16 cellular contexts compared by ENCODE assay signal in the genomic region with DNA sequence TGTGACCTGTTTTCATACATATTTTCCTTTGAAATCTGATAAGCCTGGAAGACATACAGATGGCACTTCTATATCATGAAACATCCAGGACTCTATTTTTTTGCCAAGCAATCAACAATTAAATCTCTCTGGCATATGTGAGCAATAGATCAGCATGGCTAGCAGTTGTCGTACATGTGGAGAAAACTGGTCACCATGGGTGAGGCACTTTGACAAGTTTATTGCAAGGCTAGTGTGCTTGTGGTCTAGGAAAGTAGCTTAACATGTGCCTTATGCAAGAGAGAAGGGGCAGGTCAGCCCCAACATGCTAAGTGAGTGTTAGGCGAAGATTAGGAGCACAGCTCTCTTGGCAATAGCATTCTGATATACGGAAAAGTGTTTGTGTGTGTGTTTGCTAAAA. TPM values are rescaled to one million over a fixed set of nuclear protein-coding genes. Genes with fewer than 3 reads are reported as not detected.
DNase-seq lines count a peak whose midpoint lies in the region; ATAC-seq and TF ChIP-seq lines count a peak whose summit lies in the region.
"Had no signal": no experiment of that assay in that cellular context is flagged by ENCODE, and none has a peak within 500 bp of the region (broad histone marks: within the 10 kb centered on the region; RNA-seq: fewer than 3 reads in every experiment).

No MANE protein-coding gene starts in this region.

- CTCF ChIA-PET in SK-N-SH (lab: Yijun Ruan, JAX): interaction anchor here (2.0 kb wide), 1 partner anchor 12 kb away, joined by 7 read pairs; no protein-coding TSS in a partner anchor

- no peaks in the 10 kb centered on the region for H4K20me1 ChIP-seq in DND-41 (ENCODE audit: insufficient read depth, low read length)
- peaks cover 50% of the 10 kb centered on the region; the same call in 1 of the 2 replicates for H4K20me1 ChIP-seq in SK-N-SH (ENCODE audit: insufficient read depth)

- peaks cover 64% of the 10 kb centered on the region for H3F3A ChIP-seq in SK-N-SH (replicated peaks; ENCODE audit: insufficient read depth)

- intact Hi-C loops in lower leg skin (cut with DNase I; ENCODE audit: low total_unique reads): no loop called here

- no peak for ATAC-seq in DND-41 (ENCODE audit: insufficient read depth, low read depth)
- ATAC-seq: activated CD8-positive, alpha-beta T cell treated with anti-CD3 and anti-CD28 coated beads for 36 hours; mucosa of descending colon had no signal

- TF ChIP-seq POLR2A in lower leg skin (IDR thresholded peaks at IDR 0.05): no peak

- H3K4me1 ChIP-seq in DND-41 (ENCODE audit: insufficient read depth, low read length): peaks cover 5% of the 10 kb centered on the region; the same call in 1 of the 2 replicates
- peaks cover 4 to 54% of the 10 kb centered on the region in 2 experiments; a peak in 3 of 4 replicates for H3K4me1 ChIP-seq in SK-N-SH (ENCODE audit: control insufficient read depth in 1 of 2, insufficient read depth in 2 of 2, low read depth in 1 of 2, low read length in 1 of 2)

- H3K27me3 ChIP-seq in DND-41 (ENCODE audit: insufficient read depth, low read length, poor library complexity) (no peaks in the 10 kb centered on the region), SK-N-SH (ENCODE audit: insufficient read depth) (no peaks in the 10 kb centered on the region)

- TF ChIP-seq RAD21 in SK-N-SH (IDR thresholded peaks at IDR 0.05; ENCODE audit: low read length): no peak

- no peak overlapping the region for H3K4me2 ChIP-seq in DND-41 (ENCODE audit: insufficient read depth, low read length)
- peak overlapping the region; percentile 21 for H3K4me2 ChIP-seq in SK-N-SH

- no peaks in the 10 kb centered on the region for H3K9me2 ChIP-seq in SK-N-SH

- H3K36me3 ChIP-seq in DND-41 (ENCODE audit: insufficient read depth, low read length): no peaks in the 10 kb centered on the region
- H3K36me3 ChIP-seq in SK-N-SH (replicated peaks in 1 of 2; ENCODE audit: control insufficient read depth in 1 of 2, insufficient read depth in 2 of 2, low read length in 1 of 2): peaks cover 29 to 74% of the 10 kb centered on the region in 2 experiments

- H3K27ac ChIP-seq in DND-41 (ENCODE audit: low read length) (no peak overlapping the region), SK-N-SH (ENCODE audit: low read depth in 2 of 2, low read length in 1 of 2) (peak overlapping the region; percentile 91 to 99)

- H3K9me3 ChIP-seq in DND-41 (ENCODE audit: insufficient read depth, low read length, severe bottlenecking) (no peaks in the 10 kb centered on the region), SK-N-SH (no peaks in the 10 kb centered on the region)
- H3K9me3 ChIP-seq: mucosa of descending colon had no signal

- H3K4me3 ChIP-seq in DND-41 (ENCODE audit: low read depth in 1 of 2, low read length in 2 of 2): no peak overlapping the region
- H3K4me3 ChIP-seq in SK-N-SH (ENCODE audit: low read depth in 2 of 2, low read length in 1 of 2): no peak overlapping the region
- peak overlapping the region; percentile 15 for H3K4me3 ChIP-seq in fibroblast of the aortic adventitia (ENCODE audit: low read depth, low read length)
- no peak overlapping the region for H3K4me3 ChIP-seq in lower leg skin (ENCODE audit: low read depth, poor library complexity, severe bottlenecking)
- H3K4me3 ChIP-seq: mucosa of descending colon had no signal

- POLR2A ChIA-PET in SK-N-SH (lab: Yijun Ruan, JAX): no interaction called here

- H2AFZ ChIP-seq in DND-41 (ENCODE audit: low read depth, low read length) (peak overlapping the region; percentile 20; the same call in 1 of the 2 replicates), SK-N-SH (ENCODE audit: low read depth) (no peak overlapping the region)

- H3K9ac ChIP-seq in DND-41 (ENCODE audit: low read depth, low read length) (no peak overlapping the region), SK-N-SH (peak overlapping the region; percentile 0; the same call in 1 of the 2 replicates)

- no peak for DNase-seq in DND-41
- no peak for DNase-seq in SK-N-SH
- peak; percentile 76 for DNase-seq in fibroblast of the aortic adventitia (ENCODE audit: low read depth)
- DNase-seq in stromal cell of bone marrow (ENCODE audit: low read depth): peak; percentile 68
- DNase-seq in lower leg skin (ENCODE audit: low spot score in 2 of 2): no peak
- DNase-seq in medulla oblongata (ENCODE audit: extremely low spot score): no peak
- no peak for DNase-seq in HuH-7.5 (ENCODE audit: low spot score)
- DNase-seq: activated CD4-positive, CD25-positive, alpha-beta regulatory T cell; activated CD8-positive, alpha-beta T cell treated with anti-CD3 and anti-CD28 coated beads for 36 hours; AML-193; anterior cingulate cortex; CD8-positive, alpha-beta memory T cell; H9; mucosa of descending colon; NCI-H1092 treated with DMSO at 0.1 percent for 48 hours; stimulated activated CD4-positive, alpha-beta T cell treated with anti-CD3 and anti-CD28 coated beads, Interleukin-15, amount 100 ng/mL, for 24 hours had no signal

- no peak for TF ChIP-seq EP300 in SK-N-SH (IDR thresholded peaks at IDR 0.05; ENCODE audit: borderline replicate concordance in 1 of 2, low read depth in 1 of 2, low read length in 1 of 2)

- WGBS in SK-N-SH (ENCODE audit: low lambda C conversion rate): 42% methylated on average over 3 of the region's 3 CpGs
- 40 to 47% methylated on average over 3 of the region's 3 CpGs for WGBS in lower leg skin, 2 donors

- no peaks in the 10 kb centered on the region for H3K79me2 ChIP-seq in DND-41 (ENCODE audit: insufficient read depth, low read length)
- peaks cover 100% of the 10 kb centered on the region for H3K79me2 ChIP-seq in SK-N-SH (ENCODE audit: insufficient read depth)

- TF ChIP-seq CTCF in DND-41 (IDR thresholded peaks at IDR 0.05; ENCODE audit: borderline replicate concordance, extremely low read depth, low read length, poor library complexity, severe bottlenecking): no peak
- no peak for TF ChIP-seq CTCF in SK-N-SH (IDR thresholded peaks at IDR 0.05)
- TF ChIP-seq CTCF in fibroblast of the aortic adventitia (IDR thresholded peaks at IDR 0.05; ENCODE audit: insufficient read depth, low read length): no peak
- no peak for TF ChIP-seq CTCF in lower leg skin (IDR thresholded peaks at IDR 0.05)

TF ChIP-seq in SK-N-SH, 30 proteins besides CTCF, POLR2A, EP300 and RAD21 (continues in another document):
- TF ChIP-seq, protein P1, sequence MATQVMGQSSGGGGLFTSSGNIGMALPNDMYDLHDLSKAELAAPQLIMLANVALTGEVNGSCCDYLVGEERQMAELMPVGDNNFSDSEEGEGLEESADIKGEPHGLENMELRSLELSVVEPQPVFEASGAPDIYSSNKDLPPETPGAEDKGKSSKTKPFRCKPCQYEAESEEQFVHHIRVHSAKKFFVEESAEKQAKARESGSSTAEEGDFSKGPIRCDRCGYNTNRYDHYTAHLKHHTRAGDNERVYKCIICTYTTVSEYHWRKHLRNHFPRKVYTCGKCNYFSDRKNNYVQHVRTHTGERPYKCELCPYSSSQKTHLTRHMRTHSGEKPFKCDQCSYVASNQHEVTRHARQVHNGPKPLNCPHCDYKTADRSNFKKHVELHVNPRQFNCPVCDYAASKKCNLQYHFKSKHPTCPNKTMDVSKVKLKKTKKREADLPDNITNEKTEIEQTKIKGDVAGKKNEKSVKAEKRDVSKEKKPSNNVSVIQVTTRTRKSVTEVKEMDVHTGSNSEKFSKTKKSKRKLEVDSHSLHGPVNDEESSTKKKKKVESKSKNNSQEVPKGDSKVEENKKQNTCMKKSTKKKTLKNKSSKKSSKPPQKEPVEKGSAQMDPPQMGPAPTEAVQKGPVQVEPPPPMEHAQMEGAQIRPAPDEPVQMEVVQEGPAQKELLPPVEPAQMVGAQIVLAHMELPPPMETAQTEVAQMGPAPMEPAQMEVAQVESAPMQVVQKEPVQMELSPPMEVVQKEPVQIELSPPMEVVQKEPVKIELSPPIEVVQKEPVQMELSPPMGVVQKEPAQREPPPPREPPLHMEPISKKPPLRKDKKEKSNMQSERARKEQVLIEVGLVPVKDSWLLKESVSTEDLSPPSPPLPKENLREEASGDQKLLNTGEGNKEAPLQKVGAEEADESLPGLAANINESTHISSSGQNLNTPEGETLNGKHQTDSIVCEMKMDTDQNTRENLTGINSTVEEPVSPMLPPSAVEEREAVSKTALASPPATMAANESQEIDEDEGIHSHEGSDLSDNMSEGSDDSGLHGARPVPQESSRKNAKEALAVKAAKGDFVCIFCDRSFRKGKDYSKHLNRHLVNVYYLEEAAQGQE (IDR thresholded peaks at IDR 0.05; ENCODE audit: low read depth, low read length): no peak
- 0 out of 2 replicates have a peak, but pooled peaks have one; percentile 0 for TF ChIP-seq JUND (IDR thresholded peaks at IDR 0.05)
- no peak for TF ChIP-seq GABPA (IDR thresholded peaks at IDR 0.05; ENCODE audit: low read depth)
- TF ChIP-seq, protein P2, sequence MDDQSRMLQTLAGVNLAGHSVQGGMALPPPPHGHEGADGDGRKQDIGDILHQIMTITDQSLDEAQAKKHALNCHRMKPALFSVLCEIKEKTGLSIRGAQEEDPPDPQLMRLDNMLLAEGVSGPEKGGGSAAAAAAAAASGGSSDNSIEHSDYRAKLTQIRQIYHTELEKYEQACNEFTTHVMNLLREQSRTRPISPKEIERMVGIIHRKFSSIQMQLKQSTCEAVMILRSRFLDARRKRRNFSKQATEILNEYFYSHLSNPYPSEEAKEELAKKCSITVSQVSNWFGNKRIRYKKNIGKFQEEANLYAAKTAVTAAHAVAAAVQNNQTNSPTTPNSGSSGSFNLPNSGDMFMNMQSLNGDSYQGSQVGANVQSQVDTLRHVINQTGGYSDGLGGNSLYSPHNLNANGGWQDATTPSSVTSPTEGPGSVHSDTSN (IDR thresholded peaks at IDR 0.05): peak; percentile 31; the same call in 1 of the 2 replicates
- TF ChIP-seq FOXM1 (IDR thresholded peaks at IDR 0.05; ENCODE audit: low read depth): no peak
- TF ChIP-seq, protein P3, sequence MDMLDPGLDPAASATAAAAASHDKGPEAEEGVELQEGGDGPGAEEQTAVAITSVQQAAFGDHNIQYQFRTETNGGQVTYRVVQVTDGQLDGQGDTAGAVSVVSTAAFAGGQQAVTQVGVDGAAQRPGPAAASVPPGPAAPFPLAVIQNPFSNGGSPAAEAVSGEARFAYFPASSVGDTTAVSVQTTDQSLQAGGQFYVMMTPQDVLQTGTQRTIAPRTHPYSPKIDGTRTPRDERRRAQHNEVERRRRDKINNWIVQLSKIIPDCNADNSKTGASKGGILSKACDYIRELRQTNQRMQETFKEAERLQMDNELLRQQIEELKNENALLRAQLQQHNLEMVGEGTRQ (IDR thresholded peaks at IDR 0.05; ENCODE audit: borderline replicate concordance, low read depth, low read length): no peak
- TF ChIP-seq, protein P4, sequence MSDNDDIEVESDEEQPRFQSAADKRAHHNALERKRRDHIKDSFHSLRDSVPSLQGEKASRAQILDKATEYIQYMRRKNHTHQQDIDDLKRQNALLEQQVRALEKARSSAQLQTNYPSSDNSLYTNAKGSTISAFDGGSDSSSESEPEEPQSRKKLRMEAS (IDR thresholded peaks at IDR 0.05; ENCODE audit: low read depth): 0 out of 2 replicates have a peak, but pooled peaks have one; percentile 20
- TF ChIP-seq NFIC (IDR thresholded peaks at IDR 0.05; ENCODE audit: borderline replicate concordance): no peak

RNA-seq across cellular contexts. Expression of gene PRRX1, which starts 14.3 kb away (rescaled TPM):
- 356 and 431 TPM in 2 replicates for polyA plus RNA-seq in SK-N-SH (2012; rRNA removed)
- polyA plus RNA-seq in SK-N-SH (2012; cell fraction: cytosol; rRNA removed): 352 and 421 TPM in 2 replicates
- polyA plus RNA-seq in SK-N-SH (2012; cell fraction: nucleus; rRNA removed): 197 and 345 TPM in 2 replicates
- total RNA-seq in fibroblast of the aortic adventitia (ENCODE audit: low replicate concordance) (411 and 679 TPM in 2 replicates), lower leg skin (10 to 100 TPM in 3 of 4 donors, 1 to 10 TPM in 1; 7.5 to 32.7 (median 19.8) TPM)
- total RNA-seq: activated CD8-positive, alpha-beta T cell treated with anti-CD3 and anti-CD28 coated beads for 36 hours; CD8-positive, alpha-beta memory T cell; H9 had no signal
- polyA plus RNA-seq: CD8-positive, alpha-beta memory T cell had no signal

Comparison
In these comparisons a context has a peak if more than half of its experiments do, and no peak if none do; other contexts are left out.
1. DNase-seq: peak in fibroblast of the aortic adventitia (single experiment) and stromal cell of bone marrow (single experiment); none in DND-41 (single experiment), SK-N-SH (single experiment), lower leg skin (0 of 2), medulla oblongata (single experiment) and HuH-7.5 (single experiment).
2. RNA of gene PRRX1, which starts 14.3 kb away (total RNA-seq): 411 to 679 TPM in fibroblast of the aortic adventitia; 7.5 to 32.7 TPM in lower leg skin; every median in the first group is over 10 times any median in the second.